Comparison of ENCODE assay signal across 29 cellular contexts in genomic region chr3:15159501-15160136, GRCh38. TPM values are rescaled to one million over a fixed set of nuclear protein-coding genes. Genes with fewer than 3 reads are reported as not detected.
DNase-seq lines count a peak whose midpoint lies in the region; ATAC-seq, FAIRE-seq and TF ChIP-seq lines count a peak whose summit lies in the region.
"Had no signal": no experiment of that assay in that cellular context is flagged by ENCODE, and none has a peak within 500 bp of the region (broad histone marks: within the 10 kb centered on the region; RNA-seq: fewer than 3 reads in every experiment).

No MANE protein-coding gene starts in this region.

- no peak overlapping the region for H3K27ac ChIP-seq in small intestine (ENCODE audit: low read depth in 1 of 2, low read length in 1 of 2)
- no peak overlapping the region for H3K27ac ChIP-seq in GM23338 (ENCODE audit: low read depth)
- H3K27ac ChIP-seq: body of pancreas, coronary artery, suprapubic skin, vagina had no signal

- peaks cover 3% of the 10 kb centered on the region for H3K9me3 Mint-ChIP-seq in activated CD4-positive, alpha-beta T cell treated with anti-CD3 and anti-CD28 coated beads for 36 hours (ENCODE audit: low read depth)
- peaks cover 18% of the 10 kb centered on the region for H3K9me3 Mint-ChIP-seq in GM23338

- H3K9me2 ChIP-seq in GM23338 (ENCODE audit: insufficient read depth) = peaks cover 4% of the 10 kb centered on the region; the same call in 1 of the 2 replicates

- H3K4me3 Mint-ChIP-seq in activated CD4-positive, alpha-beta T cell treated with anti-CD3 and anti-CD28 coated beads for 36 hours = no peak overlapping the region
- H3K4me3 Mint-ChIP-seq in T-helper 17 cell = no peak overlapping the region
- H3K4me3 Mint-ChIP-seq in GM23338 = no peak overlapping the region
- H3K4me3 Mint-ChIP-seq: activated CD4-positive, alpha-beta T cell treated with anti-CD3 and anti-CD28 coated beads, Interleukin-2, amount 10 ng/mL, durations not matched to agents 7 days and 5 days; neural crest cell; T-cell had no signal

- H3K79me2 ChIP-seq in GM23338 (replicated peaks; ENCODE audit: insufficient read depth) = no peaks in the 10 kb centered on the region

- H3K27me3 ChIP-seq in small intestine (ENCODE audit: control insufficient read depth in 2 of 2, insufficient read depth in 2 of 2, low read length in 2 of 2) (peaks cover 0 to 4% of the 10 kb centered on the region in 2 donors), GM23338 (ENCODE audit: insufficient read depth) (no peaks in the 10 kb centered on the region)
- H3K27me3 ChIP-seq: body of pancreas, vagina had no signal

- no peak overlapping the region for H3K27ac Mint-ChIP-seq in activated CD4-positive, alpha-beta T cell treated with anti-CD3 and anti-CD28 coated beads for 36 hours
- no peak overlapping the region for H3K27ac Mint-ChIP-seq in T-helper 17 cell
- H3K27ac Mint-ChIP-seq in GM23338 = no peak overlapping the region
- H3K27ac Mint-ChIP-seq: activated CD4-positive, alpha-beta T cell treated with anti-CD3 and anti-CD28 coated beads, Interleukin-2, amount 10 ng/mL, durations not matched to agents 7 days and 5 days; progenitor cell of endocrine pancreas; T-cell had no signal

- H3K4me3 ChIP-seq in fibroblast of pulmonary artery (replicated peaks; ENCODE audit: low read depth, low read length) (no peak overlapping the region), small intestine (ENCODE audit: low read depth in 1 of 2, low read length in 2 of 2) (no peak overlapping the region), GM23338 (no peak overlapping the region)
- H3K4me3 ChIP-seq: body of pancreas, coronary artery, smooth muscle cell, suprapubic skin, vagina had no signal

- peaks cover 5% of the 10 kb centered on the region for H3K4me1 Mint-ChIP-seq in activated CD4-positive, alpha-beta T cell treated with anti-CD3 and anti-CD28 coated beads for 36 hours
- no peaks in the 10 kb centered on the region for H3K4me1 Mint-ChIP-seq in T-helper 17 cell
- no peaks in the 10 kb centered on the region for H3K4me1 Mint-ChIP-seq in GM23338
- H3K4me1 Mint-ChIP-seq: neural crest cell had no signal

- H3K9me3 ChIP-seq in T-helper 17 cell (ENCODE audit: control insufficient read depth, low read length, poor library complexity, severe bottlenecking) = no peaks in the 10 kb centered on the region
- H3K9me3 ChIP-seq in small intestine (ENCODE audit: control insufficient read depth, low read depth) = no peaks in the 10 kb centered on the region
- H3K9me3 ChIP-seq: body of pancreas, suprapubic skin, vagina had no signal

- TF ChIP-seq CTCF in fibroblast of pulmonary artery (IDR thresholded peaks at IDR 0.05; ENCODE audit: low read length, missing control alignments) (no peak), GM23338 (conservative IDR thresholded peaks at IDR 0.05; ENCODE audit: low read depth in 2 of 2) (no peak)

- H3K36me3 Mint-ChIP-seq in activated CD4-positive, alpha-beta T cell treated with anti-CD3 and anti-CD28 coated beads for 36 hours (ENCODE audit: low read depth) = no peaks in the 10 kb centered on the region
- peaks cover 3% of the 10 kb centered on the region for H3K36me3 Mint-ChIP-seq in T-helper 17 cell (ENCODE audit: low read depth)
- H3K36me3 Mint-ChIP-seq in GM23338 (ENCODE audit: low read depth) = 0 out of 3 replicates have a peak, but pooled peaks cover 4% of the 10 kb centered on the region
- H3K36me3 Mint-ChIP-seq: T-cell had no signal

- H3K27me3 Mint-ChIP-seq in activated CD4-positive, alpha-beta T cell treated with anti-CD3 and anti-CD28 coated beads for 36 hours = peaks cover 18% of the 10 kb centered on the region
- peaks cover 19% of the 10 kb centered on the region for H3K27me3 Mint-ChIP-seq in T-helper 17 cell
- H3K27me3 Mint-ChIP-seq in GM23338 (ENCODE audit: insufficient read depth, low read depth, poor library complexity) = peaks cover 2% of the 10 kb centered on the region

- intact Hi-C loops in activated CD4-positive, alpha-beta T cell treated with anti-CD3 and anti-CD28 coated beads for 36 hours (cut with DNase I, micrococcal nuclease) = no loop called here

- H3K36me3 ChIP-seq in small intestine (ENCODE audit: control insufficient read depth in 2 of 2, insufficient read depth in 2 of 2, low read length in 2 of 2) (no peaks in the 10 kb centered on the region), GM23338 (ENCODE audit: insufficient read depth) (no peaks in the 10 kb centered on the region; the same call in 1 of the 2 replicates)
- H3K36me3 ChIP-seq: suprapubic skin, vagina had no signal

- no peak overlapping the region for H2AFZ ChIP-seq in GM23338

- POLR2A ChIA-PET in activated CD4-positive, alpha-beta T cell treated with anti-CD3 and anti-CD28 coated beads for 36 hours (lab: Charles Lee) = no interaction called here

- no peaks in the 10 kb centered on the region for H4K20me1 ChIP-seq in GM23338 (replicated peaks; ENCODE audit: insufficient read depth)

- H3K4me1 ChIP-seq in small intestine (ENCODE audit: control insufficient read depth in 2 of 2, insufficient read depth in 1 of 2, low read depth in 1 of 2, low read length in 1 of 2) (no peaks in the 10 kb centered on the region), GM23338 (ENCODE audit: insufficient read depth) (no peaks in the 10 kb centered on the region)
- H3K4me1 ChIP-seq: body of pancreas, suprapubic skin had no signal

- peak; percentile 70 for ATAC-seq in activated CD4-positive, alpha-beta T cell treated with anti-CD3 and anti-CD28 coated beads for 36 hours
- ATAC-seq in T-helper 17 cell = peak; percentile 57
- ATAC-seq in GM23338 = no peak
- no peak for ATAC-seq in HG02571 (IDR thresholded peaks at IDR 0.05; ENCODE audit: unreplicated experiment)
- ATAC-seq: body of pancreas had no signal

- no peak overlapping the region for H3K4me2 ChIP-seq in GM23338
- H3K4me2 ChIP-seq: smooth muscle cell had no signal

- no peak for FAIRE-seq in small intestine (lab: Jason Lieb, UNC)
- FAIRE-seq: A204.1, frontal cortex, GM12891 had no signal

- DNase-seq in activated CD4-positive, alpha-beta T cell treated with anti-CD3 and anti-CD28 coated beads for 36 hours = no peak
- DNase-seq in activated CD4-positive, alpha-beta T cell treated with anti-CD3 and anti-CD28 coated beads, Interleukin-2, amount 50 U/mL, for 4 hours = no peak
- DNase-seq in T-helper 17 cell (no peak), fibroblast of pulmonary artery (ENCODE audit: low read depth) (peak; percentile 8), small intestine (peak; percentile 3), GM23338 (ENCODE audit: low spot score) (no peak), NCI-H774 (lab: John Stamatoyannopoulos, UW) (no peak)
- DNase-seq: activated CD4-positive, alpha-beta T cell treated with anti-CD3 and anti-CD28 coated beads, Interleukin-2, amount 10 ng/mL, durations not matched to agents 7 days and 5 days; activated naive CD4-positive, alpha-beta T cell treated with anti-CD3 and anti-CD28 coated beads, Interleukin-2, amount 50 U/mL, for 16 hours; activated T-cell treated with anti-CD3 and anti-CD28 coated beads for 4 hours; body of pancreas; C1 segment of cervical spinal cord; GDM1; NCI-H1092; NCI-H2081 treated with DMSO at 0.1 percent for 48 hours; NCI-H524 treated with DMSO at 0.1 percent for 48 hours; Right ventricle myocardium superior; stimulated activated CD4-positive, alpha-beta T cell treated with anti-CD3 and anti-CD28 coated beads, Interleukin-4, amount 100 ng/mL, for 1 hour; T-cell had no signal

- no peaks in the 10 kb centered on the region for H3F3A ChIP-seq in GM23338 (replicated peaks; ENCODE audit: low read depth)

- 69 to 72% (median 71%) methylated on average over 5 of the region's 5 CpGs for WGBS in small intestine, 3 donors

- CTCF ChIA-PET in activated CD4-positive, alpha-beta T cell treated with anti-CD3 and anti-CD28 coated beads for 36 hours (lab: Charles Lee) = interaction anchor here (1.3 kb wide), 1 partner anchor 51 kb away, joined by 3 read pairs; no protein-coding TSS in a partner anchor

TF ChIP-seq in GM23338, 12 proteins besides CTCF, POLR2A, EP300 and RAD21 (continues in another document):
- no peak for TF ChIP-seq ZNF331 (CRISPR knock-in tag; IDR thresholded peaks at IDR 0.05; ENCODE audit: low read depth)
- TF ChIP-seq, protein P1, sequence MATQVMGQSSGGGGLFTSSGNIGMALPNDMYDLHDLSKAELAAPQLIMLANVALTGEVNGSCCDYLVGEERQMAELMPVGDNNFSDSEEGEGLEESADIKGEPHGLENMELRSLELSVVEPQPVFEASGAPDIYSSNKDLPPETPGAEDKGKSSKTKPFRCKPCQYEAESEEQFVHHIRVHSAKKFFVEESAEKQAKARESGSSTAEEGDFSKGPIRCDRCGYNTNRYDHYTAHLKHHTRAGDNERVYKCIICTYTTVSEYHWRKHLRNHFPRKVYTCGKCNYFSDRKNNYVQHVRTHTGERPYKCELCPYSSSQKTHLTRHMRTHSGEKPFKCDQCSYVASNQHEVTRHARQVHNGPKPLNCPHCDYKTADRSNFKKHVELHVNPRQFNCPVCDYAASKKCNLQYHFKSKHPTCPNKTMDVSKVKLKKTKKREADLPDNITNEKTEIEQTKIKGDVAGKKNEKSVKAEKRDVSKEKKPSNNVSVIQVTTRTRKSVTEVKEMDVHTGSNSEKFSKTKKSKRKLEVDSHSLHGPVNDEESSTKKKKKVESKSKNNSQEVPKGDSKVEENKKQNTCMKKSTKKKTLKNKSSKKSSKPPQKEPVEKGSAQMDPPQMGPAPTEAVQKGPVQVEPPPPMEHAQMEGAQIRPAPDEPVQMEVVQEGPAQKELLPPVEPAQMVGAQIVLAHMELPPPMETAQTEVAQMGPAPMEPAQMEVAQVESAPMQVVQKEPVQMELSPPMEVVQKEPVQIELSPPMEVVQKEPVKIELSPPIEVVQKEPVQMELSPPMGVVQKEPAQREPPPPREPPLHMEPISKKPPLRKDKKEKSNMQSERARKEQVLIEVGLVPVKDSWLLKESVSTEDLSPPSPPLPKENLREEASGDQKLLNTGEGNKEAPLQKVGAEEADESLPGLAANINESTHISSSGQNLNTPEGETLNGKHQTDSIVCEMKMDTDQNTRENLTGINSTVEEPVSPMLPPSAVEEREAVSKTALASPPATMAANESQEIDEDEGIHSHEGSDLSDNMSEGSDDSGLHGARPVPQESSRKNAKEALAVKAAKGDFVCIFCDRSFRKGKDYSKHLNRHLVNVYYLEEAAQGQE (IDR thresholded peaks at IDR 0.05; ENCODE audit: unreplicated experiment) = no peak
- no peak for TF ChIP-seq POLR2AphosphoS5 (IDR thresholded peaks at IDR 0.05; ENCODE audit: low read depth)
- TF ChIP-seq EZH2phosphoT487 (IDR thresholded peaks at IDR 0.05; ENCODE audit: unreplicated experiment) = no peak

RNA-seq across cellular contexts. Expression of gene CAPN7, which starts 46.4 kb away (rescaled TPM):
- 10 to 100 TPM; 18.4 to 20.4 TPM for total RNA-seq in activated CD4-positive, alpha-beta T cell treated with anti-CD3 and anti-CD28 coated beads for 36 hours
- total RNA-seq in T-helper 17 cell = 10 to 100 TPM; 54.6 to 61.2 TPM
- polyA plus RNA-seq in small intestine (10 to 100 TPM; 12.3 to 14.1 (median 12.7) TPM), GM23338 (2016; fragmentation: Nextera tagmentation; extraction: Ambion mirVana) (9.9 and 10.5 TPM in 2 replicates)
- total RNA-seq in GM23338 (2014; rRNA removed; shearing (Covaris generic)) = 18.1 and 21.7 TPM in 2 replicates

Comparison
In these comparisons a context has a peak if more than half of its experiments do, and no peak if none do; other contexts are left out.
1. ATAC-seq: peak in activated CD4-positive, alpha-beta T cell treated with anti-CD3 and anti-CD28 coated beads for 36 hours (single experiment) and T-helper 17 cell (single experiment); none in GM23338 (single experiment) and HG02571 (single experiment).
2. DNase-seq: peak in fibroblast of pulmonary artery (single experiment) and small intestine (single experiment); none in activated CD4-positive, alpha-beta T cell treated with anti-CD3 and anti-CD28 coated beads for 36 hours (single experiment), activated CD4-positive, alpha-beta T cell treated with anti-CD3 and anti-CD28 coated beads, Interleukin-2, amount 50 U/mL, for 4 hours (0 of 2), T-helper 17 cell (0 of 3), GM23338 (single experiment) and NCI-H774 (single experiment).